In the genomic region with DNA sequence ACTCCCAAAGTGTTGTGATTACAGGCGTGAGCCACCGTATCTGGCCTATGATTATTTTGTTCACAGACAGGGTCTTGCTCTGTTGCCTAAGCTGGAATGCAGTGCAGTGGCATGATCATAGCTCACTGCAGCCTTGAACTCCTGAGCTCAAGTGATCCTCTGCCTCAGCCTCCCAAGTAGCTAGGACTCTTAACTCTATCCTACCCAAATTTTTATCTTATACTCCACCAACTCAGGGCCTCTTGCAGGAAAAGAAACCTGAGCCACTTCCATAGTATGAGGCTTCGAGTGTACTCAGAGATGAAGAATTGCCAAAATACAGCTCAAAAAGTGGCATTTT, we compare ENCODE assay signal across 8 cellular contexts. TPM values are rescaled to one million over a fixed set of nuclear protein-coding genes. Genes with fewer than 3 reads are reported as not detected.
DNase-seq lines count a peak whose midpoint lies in the region; ATAC-seq, FAIRE-seq and TF ChIP-seq lines count a peak whose summit lies in the region.

No MANE protein-coding gene starts in this region.

- TF ChIP-seq EP300 in ovary (IDR thresholded peaks at IDR 0.05): no peak

- no peak for DNase-seq in Calu3
- no peak for DNase-seq in PC-9
- DNase-seq in endothelial cell of umbilical vein (ENCODE audit: low read depth, low spot score): no peak
- DNase-seq in ovary: peak in 1 of 5 donors; percentile 37
- DNase-seq in LoVo (ENCODE audit: low spot score): no peak
- DNase-seq in NCI-H2081 (lab: John Stamatoyannopoulos, UW): no peak

- dilution Hi-C loops in endothelial cell of umbilical vein (cut with MboI; ENCODE audit: extremely low pct_ligation_motif_present, low sequenced_read_pairs): no loop called here

- 0 out of 2 replicates have a peak, but pooled peaks cover 7% of the 10 kb centered on the region for H3K36me3 ChIP-seq in PC-9 (ENCODE audit: low read depth)
- peaks cover 0 to 12% of the 10 kb centered on the region in 2 experiments for H3K36me3 ChIP-seq in endothelial cell of umbilical vein (ENCODE audit: control insufficient read depth in 2 of 2, extremely low read depth in 1 of 2, insufficient read depth in 2 of 2, low read length in 2 of 2)
- no peaks in the 10 kb centered on the region for H3K36me3 ChIP-seq in ovary

- peak overlapping the region; percentile 10 for H3K9ac ChIP-seq in endothelial cell of umbilical vein (replicated peaks; ENCODE audit: extremely low read depth, insufficient read depth, low read length)

- H3K27ac ChIP-seq in PC-9 (peak overlapping the region; percentile 55; the same call in 1 of the 2 replicates), endothelial cell of umbilical vein (ENCODE audit: insufficient read depth, low read depth, low read length) (no peak overlapping the region), ovary (peak overlapping the region in 1 of 2 donors; percentile 82)

- peak overlapping the region; percentile 96 for H3K4me3 Mint-ChIP-seq in Calu3 (ENCODE audit: low read depth, unreplicated experiment)

- intact Hi-C loops in Calu3 (cut with micrococcal nuclease; ENCODE audit: unreplicated experiment) (no loop called here), PC-9 (cut with micrococcal nuclease; ENCODE audit: unreplicated experiment) (no loop called here), endothelial cell of umbilical vein (cut with micrococcal nuclease) (loop anchor here (2.0 to 10.0 kb wide), 3 partner anchors 95 to 142 kb away; partner anchors contain the start of genes FAM222A, KCTD10 and UBE3B), ovary (cut with DNase I) (no loop called here)

- H3K9me3 ChIP-seq in PC-9 (ENCODE audit: insufficient read depth, low read depth) (no peaks in the 10 kb centered on the region), endothelial cell of umbilical vein (replicated peaks; ENCODE audit: control insufficient read depth, insufficient read depth, low read length) (no peaks in the 10 kb centered on the region), ovary (no peaks in the 10 kb centered on the region)

- POLR2A ChIA-PET in PC-9 (lab: Charles Lee; ENCODE audit: unreplicated experiment): interaction anchor here (0.6 to 1.7 kb wide), 3 partner anchors 10 to 15 kb away, joined by 5 to 8 read pairs (median 8); no protein-coding TSS in a partner anchor
- POLR2A ChIA-PET in endothelial cell of umbilical vein (lab: Charles Lee): no interaction called here

- peak overlapping the region; percentile 99 for H3K27ac Mint-ChIP-seq in Calu3 (ENCODE audit: unreplicated experiment)

- H3K9me2 ChIP-seq in PC-9 (ENCODE audit: insufficient read depth): no peaks in the 10 kb centered on the region

- H3K4me2 ChIP-seq in PC-9: peak overlapping the region; percentile 95
- H3K4me2 ChIP-seq in endothelial cell of umbilical vein (ENCODE audit: insufficient read depth, low read length): peak overlapping the region; percentile 54

- no peaks in the 10 kb centered on the region for H3K27me3 ChIP-seq in PC-9 (ENCODE audit: insufficient read depth, low read depth)
- H3K27me3 ChIP-seq in endothelial cell of umbilical vein (ENCODE audit: control insufficient read depth in 2 of 2, insufficient read depth in 2 of 2, low read length in 2 of 2): no peaks in the 10 kb centered on the region
- H3K27me3 ChIP-seq in ovary: no peaks in the 10 kb centered on the region

- BruUV-seq in Calu3 (replicated peaks; lab: Mats Ljungman, UMichigan) (no TSS peak), PC-9 (replicated peaks; lab: Mats Ljungman, UMichigan) (no TSS peak), endothelial cell of umbilical vein (replicated peaks; lab: Mats Ljungman, UMichigan) (no TSS peak)

- H2AFZ ChIP-seq in PC-9 (peak overlapping the region; percentile 88; the same call in 1 of the 2 replicates), endothelial cell of umbilical vein (ENCODE audit: low read depth, low read length) (no peak overlapping the region)

- peak; percentile 62 for FAIRE-seq in endothelial cell of umbilical vein (lab: Jason Lieb, UNC)

- no peaks in the 10 kb centered on the region for H3K27me3 Mint-ChIP-seq in Calu3 (ENCODE audit: unreplicated experiment)

- ATAC-seq in GM18909 (IDR thresholded peaks at IDR 0.05; ENCODE audit: poor library complexity, unreplicated experiment) (no peak), GM21825 (IDR thresholded peaks at IDR 0.05; ENCODE audit: unreplicated experiment) (no peak)

- H3K9me1 ChIP-seq in endothelial cell of umbilical vein (replicated peaks; ENCODE audit: control insufficient read depth, extremely low read depth, insufficient read depth, low read length): no peaks in the 10 kb centered on the region

- H3K4me1 ChIP-seq in PC-9 (replicated peaks; ENCODE audit: insufficient read depth): peaks cover 16% of the 10 kb centered on the region
- H3K4me1 ChIP-seq in endothelial cell of umbilical vein (ENCODE audit: control insufficient read depth, extremely low read depth, insufficient read depth, low read length): peaks cover 16% of the 10 kb centered on the region
- H3K4me1 ChIP-seq in ovary (ENCODE audit: insufficient read depth): peaks cover 3% of the 10 kb centered on the region

- WGBS in ovary, 3 donors: 7 to 19% (median 17%) methylated on average over 3 of the region's 3 CpGs

- H3K4me1 Mint-ChIP-seq in Calu3 (ENCODE audit: low read depth, unreplicated experiment): peaks cover 27% of the 10 kb centered on the region

- peak overlapping the region; percentile 80 for H3K4me3 ChIP-seq in PC-9
- H3K4me3 ChIP-seq in endothelial cell of umbilical vein (replicated peaks in 1 of 3; ENCODE audit: insufficient read depth in 1 of 3, low read depth in 1 of 3, low read length in 3 of 3): peak overlapping the region in 1 of 3 experiments; percentile 53
- peak overlapping the region; percentile 77 for H3K4me3 ChIP-seq in ovary

- no peaks in the 10 kb centered on the region for H3F3A ChIP-seq in PC-9 (ENCODE audit: insufficient read depth, low read depth)

- H4K20me1 ChIP-seq in PC-9 (ENCODE audit: insufficient read depth): no peaks in the 10 kb centered on the region; the same call in 1 of the 2 replicates
- H4K20me1 ChIP-seq in endothelial cell of umbilical vein (replicated peaks; ENCODE audit: control insufficient read depth, extremely low read depth, insufficient read depth, low read length): no peaks in the 10 kb centered on the region

- H3K79me2 ChIP-seq in PC-9 (ENCODE audit: low read depth) (peaks cover 17% of the 10 kb centered on the region), endothelial cell of umbilical vein (ENCODE audit: control insufficient read depth, insufficient read depth, low read length) (peaks cover 6% of the 10 kb centered on the region)

- CTCF ChIA-PET in Calu3 (lab: Charles Lee): interaction anchor here (0.8 to 2.0 kb wide), 2 partner anchors 19 to 201 kb away, joined by 3 to 6 read pairs; no protein-coding TSS in a partner anchor
- CTCF ChIA-PET in PC-9 (lab: Charles Lee): no interaction called here
- CTCF ChIA-PET in endothelial cell of umbilical vein (lab: Charles Lee): interaction anchor here (0.7 to 4.2 kb wide), 8 partner anchors 13 to 203 kb away, joined by 3 to 37 read pairs (median 12); no protein-coding TSS in a partner anchor

- H3K9me3 Mint-ChIP-seq in Calu3 (ENCODE audit: low read depth, unreplicated experiment): no peaks in the 10 kb centered on the region

- TF ChIP-seq CTCF in Calu3 (IDR thresholded peaks at IDR 0.05; ENCODE audit: unreplicated experiment) (no peak), PC-9 (conservative IDR thresholded peaks at IDR 0.05) (no peak), endothelial cell of umbilical vein (IDR thresholded peaks at IDR 0.05; ENCODE audit: extremely low read depth in 1 of 2, insufficient read depth in 1 of 2, low read depth in 1 of 2, low read length in 2 of 2) (no peak), ovary (IDR thresholded peaks at IDR 0.05) (no peak)

- H3K36me3 Mint-ChIP-seq in Calu3 (ENCODE audit: insufficient read depth, unreplicated experiment): peaks cover 71% of the 10 kb centered on the region

- no peak for TF ChIP-seq POLR2A in endothelial cell of umbilical vein (IDR thresholded peaks at IDR 0.05; ENCODE audit: low read depth, low read length)
- TF ChIP-seq POLR2A in ovary (IDR thresholded peaks at IDR 0.05): no peak

TF ChIP-seq in endothelial cell of umbilical vein, 7 proteins besides CTCF, POLR2A, EP300 and RAD21 (continues in another document):
- TF ChIP-seq MYC (IDR thresholded peaks at IDR 0.05; ENCODE audit: low read depth, low read length): no peak
- TF ChIP-seq FOS (IDR thresholded peaks at IDR 0.05; ENCODE audit: borderline replicate concordance, insufficient read depth, low read length): no peak
- no peak for TF ChIP-seq EZH2 (IDR thresholded peaks at IDR 0.05; ENCODE audit: borderline replicate concordance, low read depth, low read length, severe bottlenecking)
- no peak for TF ChIP-seq JUN (IDR thresholded peaks at IDR 0.05; ENCODE audit: borderline replicate concordance, insufficient read depth, insufficient read length, low read depth)
- TF ChIP-seq, protein P1, sequence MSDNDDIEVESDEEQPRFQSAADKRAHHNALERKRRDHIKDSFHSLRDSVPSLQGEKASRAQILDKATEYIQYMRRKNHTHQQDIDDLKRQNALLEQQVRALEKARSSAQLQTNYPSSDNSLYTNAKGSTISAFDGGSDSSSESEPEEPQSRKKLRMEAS (IDR thresholded peaks at IDR 0.05; ENCODE audit: insufficient read depth, insufficient read length): no peak

RNA-seq across cellular contexts. Expression of gene MMAB, which starts 0.8 kb away (rescaled TPM):
- total RNA-seq in Calu3 (2022) (70.2 and 82.8 TPM in 2 replicates), PC-9 (2021) (52.8 and 84.3 TPM in 2 replicates), endothelial cell of umbilical vein (45.9 and 46.0 TPM in 2 replicates), ovary (10 to 100 TPM; 20.2 to 94.9 (median 41.0) TPM)
- polyA plus RNA-seq in endothelial cell of umbilical vein (37.5 and 39.1 TPM in 2 replicates), ovary (10 to 100 TPM; 21.5 to 33.2 TPM)
- polyA plus RNA-seq in endothelial cell of umbilical vein (2011; cell fraction: cytosol; rRNA removed): 38.8 and 43.7 TPM in 2 replicates
- 40.1 and 41.0 TPM in 2 replicates for polyA plus RNA-seq in endothelial cell of umbilical vein (2011; cell fraction: nucleus; rRNA removed)
- polyA plus RNA-seq in endothelial cell of umbilical vein (2012): 30.8 and 32.7 TPM in 2 replicates
- 23.7 and 28.6 TPM in 2 replicates for polyA minus RNA-seq in endothelial cell of umbilical vein
- polyA minus RNA-seq in endothelial cell of umbilical vein (2011; cell fraction: cytosol; rRNA and poly(A)+ RNA removed): 32.5 TPM
- 10.3 and 11.3 TPM in 2 replicates for polyA minus RNA-seq in endothelial cell of umbilical vein (2011; cell fraction: nucleus; rRNA and poly(A)+ RNA removed)

RNA-seq across cellular contexts. Expression of gene MVK, which starts 1.1 kb away (rescaled TPM):
- total RNA-seq in Calu3 (2022) (41.6 and 46.7 TPM in 2 replicates), PC-9 (2021) (35.6 and 50.8 TPM in 2 replicates), endothelial cell of umbilical vein (40.3 and 42.6 TPM in 2 replicates), ovary (10 to 100 TPM in 5 of 7 donors, 1 to 10 TPM in 2; 7.4 to 66.4 (median 18.6) TPM)
- polyA plus RNA-seq in endothelial cell of umbilical vein (32.6 and 39.3 TPM in 2 replicates), ovary (10 to 100 TPM; 14.0 to 21.1 TPM)
- 24.2 and 26.5 TPM in 2 replicates for polyA plus RNA-seq in endothelial cell of umbilical vein (2011; cell fraction: cytosol; rRNA removed)
- polyA plus RNA-seq in endothelial cell of umbilical vein (2011; cell fraction: nucleus; rRNA removed): 30.3 and 30.8 TPM in 2 replicates
- 14.9 and 15.0 TPM in 2 replicates for polyA plus RNA-seq in endothelial cell of umbilical vein (2012)
- polyA minus RNA-seq in endothelial cell of umbilical vein: 19.5 and 22.6 TPM in 2 replicates
- polyA minus RNA-seq in endothelial cell of umbilical vein (2011; cell fraction: cytosol; rRNA and poly(A)+ RNA removed): 8.3 TPM
- polyA minus RNA-seq in endothelial cell of umbilical vein (2011; cell fraction: nucleus; rRNA and poly(A)+ RNA removed): 7.4 and 7.8 TPM in 2 replicates
